In genomic region chr5:115579747-115580173, GRCh38 we compare ENCODE assay signal across 10 cellular contexts.
A peak's percentile ranks its signal among the peaks of the same experiment; 100 is the strongest.
DNase-seq lines count a peak whose midpoint lies in the region; ATAC-seq lines count a peak whose summit lies in the region.
"Had no signal": no experiment of that assay in that cellular context is flagged by ENCODE, and none has a peak within 500 bp of the region (broad histone marks: within the 10 kb centered on the region; RNA-seq: fewer than 3 reads in every experiment).

No MANE protein-coding gene starts in this region.

- peak overlapping the region; percentile 43 for H3K27ac Mint-ChIP-seq in stimulated activated naive B cell treated with anti-CD40 and anti-IgM and Interleukin-4, amounts not matched to agents 10 μg/mL and 1 μg/mL and 100 μg/mL, for 72 hours

- ATAC-seq in GM19025 (IDR thresholded peaks at IDR 0.05; ENCODE audit: low read depth, unreplicated experiment) = peak; percentile 63
- peak; percentile 75 for ATAC-seq in HG02678 (IDR thresholded peaks at IDR 0.05; ENCODE audit: unreplicated experiment)
- peak; percentile 71 for ATAC-seq in HG03571 (IDR thresholded peaks at IDR 0.05; ENCODE audit: unreplicated experiment)
- peak; percentile 91 to 94 for ATAC-seq in stimulated activated naive B cell treated with anti-CD40 and anti-IgM and Interleukin-4, amounts not matched to agents 10 μg/mL and 1 μg/mL and 100 μg/mL, for 72 hours (replicated peaks)

- peaks cover 4 to 5% of the 10 kb centered on the region in 2 donors for H3K9me3 Mint-ChIP-seq in stimulated activated naive B cell treated with anti-CD40 and anti-IgM and Interleukin-4, amounts not matched to agents 10 μg/mL and 1 μg/mL and 100 μg/mL, for 72 hours

- H3K4me3 Mint-ChIP-seq in stimulated activated naive B cell treated with anti-CD40 and anti-IgM and Interleukin-4, amounts not matched to agents 10 μg/mL and 1 μg/mL and 100 μg/mL, for 72 hours = peak overlapping the region; percentile 11 to 52

- DNase-seq in stimulated activated naive B cell treated with anti-CD40 and anti-IgM and Interleukin-4, amounts not matched to agents 10 μg/mL and 1 μg/mL and 100 μg/mL, for 72 hours = peak; percentile 69
- no peak for DNase-seq in SKM-1 treated with dmso at 0.1 percent for 144 hours (lab: John Stamatoyannopoulos, UW; ENCODE audit: unreplicated experiment)
- no peak for DNase-seq in kidney tubule cell (ENCODE audit: low spot score)
- DNase-seq in NCI-H1417 (lab: John Stamatoyannopoulos, UW) = no peak
- DNase-seq: activated CD4-positive, CD25-positive, alpha-beta regulatory T cell treated with anti-CD3 and anti-CD28 coated beads, Interleukin-2, amount 50 U/mL, for 72 hours; adrenal gland; stimulated activated CD4-positive, alpha-beta T cell treated with anti-CD3 and anti-CD28 coated beads, Interleukin-12 subunit alpha, Interleukin-12 subunit beta, amount 100 ng/mL, for 4 hours had no signal

- H3K4me1 Mint-ChIP-seq in stimulated activated naive B cell treated with anti-CD40 and anti-IgM and Interleukin-4, amounts not matched to agents 10 μg/mL and 1 μg/mL and 100 μg/mL, for 72 hours = peaks cover 31 to 58% of the 10 kb centered on the region in 2 donors

- no peaks in the 10 kb centered on the region for H3K27me3 Mint-ChIP-seq in stimulated activated naive B cell treated with anti-CD40 and anti-IgM and Interleukin-4, amounts not matched to agents 10 μg/mL and 1 μg/mL and 100 μg/mL, for 72 hours

- H3K36me3 Mint-ChIP-seq in stimulated activated naive B cell treated with anti-CD40 and anti-IgM and Interleukin-4, amounts not matched to agents 10 μg/mL and 1 μg/mL and 100 μg/mL, for 72 hours = peaks cover 17 to 27% of the 10 kb centered on the region in 2 donors
